ENCODE assay signal across 9 cellular contexts in genomic region chr6:28446818-28447511, GRCh38. TPM values are rescaled to one million over a fixed set of nuclear protein-coding genes. Genes with fewer than 3 reads are reported as not detected.
DNase-seq lines count a peak whose midpoint lies in the region; ATAC-seq, FAIRE-seq and TF ChIP-seq lines count a peak whose summit lies in the region.
"Had no signal": no experiment of that assay in that cellular context is flagged by ENCODE, and none has a peak within 500 bp of the region (broad histone marks: within the 10 kb centered on the region; RNA-seq: fewer than 3 reads in every experiment).

No MANE protein-coding gene starts in this region.

- BruUV-seq in endothelial cell of umbilical vein (replicated peaks; lab: Mats Ljungman, UMichigan) = no TSS peak

- CTCF ChIA-PET in endothelial cell of umbilical vein (lab: Charles Lee) = interaction anchor here (1.7 kb wide), 1 partner anchor 12 kb away, joined by 4 read pairs; no protein-coding TSS in a partner anchor

- H3K4me3 ChIP-seq in NT2/D1 (ENCODE audit: insufficient read length, low read depth) = peak overlapping the region; percentile 50
- peak overlapping the region in 1 of 3 experiments; percentile 42 for H3K4me3 ChIP-seq in endothelial cell of umbilical vein (replicated peaks in 1 of 3; ENCODE audit: insufficient read depth in 1 of 3, low read depth in 1 of 3, low read length in 3 of 3)
- no peak overlapping the region for H3K4me3 ChIP-seq in parathyroid adenoma (ENCODE audit: low read depth, low read length)

- H3K9ac ChIP-seq in ES-I3 (ENCODE audit: low read depth, low read length) = peak overlapping the region; percentile 87
- peak overlapping the region; percentile 83 for H3K9ac ChIP-seq in NT2/D1 (ENCODE audit: insufficient read length, low read depth)
- H3K9ac ChIP-seq in endothelial cell of umbilical vein (replicated peaks; ENCODE audit: extremely low read depth, insufficient read depth, low read length) = no peak overlapping the region
- no peak overlapping the region for H3K9ac ChIP-seq in parathyroid adenoma

- H3K4me1 ChIP-seq in ES-I3 (ENCODE audit: insufficient read depth, low read length) (no peaks in the 10 kb centered on the region; the same call in 1 of the 2 replicates), NT2/D1 (ENCODE audit: insufficient read depth, insufficient read length) (no peaks in the 10 kb centered on the region), endothelial cell of umbilical vein (ENCODE audit: control insufficient read depth, extremely low read depth, insufficient read depth, low read length) (no peaks in the 10 kb centered on the region), parathyroid adenoma (no peaks in the 10 kb centered on the region)

- H3K4me2 ChIP-seq in endothelial cell of umbilical vein (ENCODE audit: insufficient read depth, low read length) (peak overlapping the region; percentile 13), parathyroid adenoma (ENCODE audit: low read length) (no peak overlapping the region)

- no peaks in the 10 kb centered on the region for H3K36me3 ChIP-seq in ES-I3 (ENCODE audit: insufficient read depth, low read length)
- H3K36me3 ChIP-seq in NT2/D1 (ENCODE audit: insufficient read depth, insufficient read length, low read length) = no peaks in the 10 kb centered on the region
- H3K36me3 ChIP-seq in endothelial cell of umbilical vein (ENCODE audit: control insufficient read depth in 2 of 2, extremely low read depth in 1 of 2, insufficient read depth in 2 of 2, low read length in 2 of 2) = no peaks in the 10 kb centered on the region
- H3K36me3 ChIP-seq in parathyroid adenoma (ENCODE audit: control insufficient read depth, insufficient read depth, low read length) = no peaks in the 10 kb centered on the region

- DNase-seq in NT2/D1 (ENCODE audit: low read depth, low spot score) = no peak
- DNase-seq in endothelial cell of umbilical vein (ENCODE audit: low read depth, low spot score) = peak; percentile 8
- DNase-seq in putamen (ENCODE audit: low spot score) = no peak
- no peak for DNase-seq in activated CD4-positive, CD25-positive, alpha-beta regulatory T cell (lab: John Stamatoyannopoulos, UW)
- DNase-seq: SHP77 treated with DMSO at 0.1 percent for 48 hours had no signal

- TF ChIP-seq CTCF in endothelial cell of umbilical vein (IDR thresholded peaks at IDR 0.05; ENCODE audit: extremely low read depth in 1 of 2, insufficient read depth in 1 of 2, low read depth in 1 of 2, low read length in 2 of 2) (no peak), parathyroid adenoma (IDR thresholded peaks at IDR 0.05) (no peak)

- H3K79me2 ChIP-seq in endothelial cell of umbilical vein (ENCODE audit: control insufficient read depth, insufficient read depth, low read length) (no peaks in the 10 kb centered on the region), parathyroid adenoma (no peaks in the 10 kb centered on the region)

- TF ChIP-seq POLR2A in endothelial cell of umbilical vein (IDR thresholded peaks at IDR 0.05; ENCODE audit: low read depth, low read length) = no peak

- H3K27me3 ChIP-seq in NT2/D1 (ENCODE audit: insufficient read depth, insufficient read length) = peaks cover 8% of the 10 kb centered on the region
- H3K27me3 ChIP-seq in endothelial cell of umbilical vein (ENCODE audit: control insufficient read depth in 2 of 2, insufficient read depth in 2 of 2, low read length in 2 of 2) = peaks cover 7 to 12% of the 10 kb centered on the region in 2 experiments
- no peaks in the 10 kb centered on the region for H3K27me3 ChIP-seq in parathyroid adenoma (ENCODE audit: control insufficient read depth, insufficient read depth, low read length)

- no peak for ATAC-seq in HG02885 (IDR thresholded peaks at IDR 0.05; ENCODE audit: poor library complexity, unreplicated experiment)
- ATAC-seq in HG03521 (IDR thresholded peaks at IDR 0.05; ENCODE audit: unreplicated experiment) = no peak

- intact Hi-C loops in endothelial cell of umbilical vein (cut with micrococcal nuclease) = no loop called here

- no peaks in the 10 kb centered on the region for H3K9me3 ChIP-seq in ES-I3 (ENCODE audit: control insufficient read depth, insufficient read depth, low read length)
- H3K9me3 ChIP-seq in NT2/D1 (ENCODE audit: insufficient read depth, low read length) = peaks cover 5% of the 10 kb centered on the region; the same call in 1 of the 2 replicates
- H3K9me3 ChIP-seq in endothelial cell of umbilical vein (replicated peaks; ENCODE audit: control insufficient read depth, insufficient read depth, low read length) = no peaks in the 10 kb centered on the region
- no peaks in the 10 kb centered on the region for H3K9me3 ChIP-seq in parathyroid adenoma (ENCODE audit: control insufficient read depth, low read length)

- POLR2A ChIA-PET in endothelial cell of umbilical vein (lab: Charles Lee) = no interaction called here

- H2AFZ ChIP-seq in endothelial cell of umbilical vein (ENCODE audit: low read depth, low read length) (peak overlapping the region; percentile 32), parathyroid adenoma (peak overlapping the region; percentile 65)

- H3K9me1 ChIP-seq in endothelial cell of umbilical vein (replicated peaks; ENCODE audit: control insufficient read depth, extremely low read depth, insufficient read depth, low read length) = no peaks in the 10 kb centered on the region

- FAIRE-seq in endothelial cell of umbilical vein (lab: Jason Lieb, UNC) = no peak

- dilution Hi-C loops in endothelial cell of umbilical vein (cut with MboI; ENCODE audit: extremely low pct_ligation_motif_present, low sequenced_read_pairs) = no loop called here

- H3K27ac ChIP-seq in endothelial cell of umbilical vein (ENCODE audit: insufficient read depth, low read depth, low read length) (no peak overlapping the region), parathyroid adenoma (no peak overlapping the region)

- H4K20me1 ChIP-seq in endothelial cell of umbilical vein (replicated peaks; ENCODE audit: control insufficient read depth, extremely low read depth, insufficient read depth, low read length) = no peaks in the 10 kb centered on the region

TF ChIP-seq in endothelial cell of umbilical vein, 7 proteins besides CTCF, POLR2A, EP300 and RAD21:
- TF ChIP-seq EZH2 (IDR thresholded peaks at IDR 0.05; ENCODE audit: borderline replicate concordance, low read depth, low read length, severe bottlenecking) (peak; percentile 41), FOS (IDR thresholded peaks at IDR 0.05; ENCODE audit: borderline replicate concordance, insufficient read depth, low read length) (no peak)

RNA-seq across cellular contexts. Expression of gene ZSCAN23, which starts 3.7 kb away (rescaled TPM):
- 1.6 and 1.7 TPM in 2 replicates for total RNA-seq in endothelial cell of umbilical vein
- polyA plus RNA-seq in endothelial cell of umbilical vein = 0.28 and 0.53 TPM in 2 replicates
- polyA plus RNA-seq in endothelial cell of umbilical vein (2011; cell fraction: cytosol; rRNA removed) = 0.65 and 0.86 TPM in 2 replicates
- 4.4 and 5.8 TPM in 2 replicates for polyA plus RNA-seq in endothelial cell of umbilical vein (2011; cell fraction: nucleus; rRNA removed)
- polyA plus RNA-seq in endothelial cell of umbilical vein (2012) = 0.45 and 0.74 TPM in 2 replicates
- 4.0 and 5.7 TPM in 2 replicates for polyA minus RNA-seq in endothelial cell of umbilical vein
- polyA minus RNA-seq in endothelial cell of umbilical vein (2011; cell fraction: cytosol; rRNA and poly(A)+ RNA removed) = not detected
- 4.3 and 5.0 TPM in 2 replicates for polyA minus RNA-seq in endothelial cell of umbilical vein (2011; cell fraction: nucleus; rRNA and poly(A)+ RNA removed)

RNA-seq across cellular contexts. Expression of gene ZSCAN12, which starts 47.4 kb away (rescaled TPM):
- total RNA-seq in endothelial cell of umbilical vein = 4.2 and 4.4 TPM in 2 replicates
- 1.1 and 1.3 TPM in 2 replicates for polyA plus RNA-seq in endothelial cell of umbilical vein
- 1.3 and 1.4 TPM in 2 replicates for polyA plus RNA-seq in endothelial cell of umbilical vein (2011; cell fraction: cytosol; rRNA removed)
- 3.3 and 4.0 TPM in 2 replicates for polyA plus RNA-seq in endothelial cell of umbilical vein (2011; cell fraction: nucleus; rRNA removed)
- polyA plus RNA-seq in endothelial cell of umbilical vein (2012) = 1.5 and 1.6 TPM in 2 replicates
- polyA minus RNA-seq in endothelial cell of umbilical vein = 3.0 and 3.3 TPM in 2 replicates
- 3.3 TPM for polyA minus RNA-seq in endothelial cell of umbilical vein (2011; cell fraction: cytosol; rRNA and poly(A)+ RNA removed)
- 3.6 and 5.3 TPM in 2 replicates for polyA minus RNA-seq in endothelial cell of umbilical vein (2011; cell fraction: nucleus; rRNA and poly(A)+ RNA removed)

Comparison
In these comparisons a context has a peak if more than half of its experiments do, and no peak if none do; other contexts are left out.
1. H3K9ac ChIP-seq: peak in ES-I3 (single experiment) and NT2/D1 (single experiment); none in endothelial cell of umbilical vein (single experiment) and parathyroid adenoma (single experiment).